20 cellular contexts compared by ENCODE assay signal in the genomic region with DNA sequence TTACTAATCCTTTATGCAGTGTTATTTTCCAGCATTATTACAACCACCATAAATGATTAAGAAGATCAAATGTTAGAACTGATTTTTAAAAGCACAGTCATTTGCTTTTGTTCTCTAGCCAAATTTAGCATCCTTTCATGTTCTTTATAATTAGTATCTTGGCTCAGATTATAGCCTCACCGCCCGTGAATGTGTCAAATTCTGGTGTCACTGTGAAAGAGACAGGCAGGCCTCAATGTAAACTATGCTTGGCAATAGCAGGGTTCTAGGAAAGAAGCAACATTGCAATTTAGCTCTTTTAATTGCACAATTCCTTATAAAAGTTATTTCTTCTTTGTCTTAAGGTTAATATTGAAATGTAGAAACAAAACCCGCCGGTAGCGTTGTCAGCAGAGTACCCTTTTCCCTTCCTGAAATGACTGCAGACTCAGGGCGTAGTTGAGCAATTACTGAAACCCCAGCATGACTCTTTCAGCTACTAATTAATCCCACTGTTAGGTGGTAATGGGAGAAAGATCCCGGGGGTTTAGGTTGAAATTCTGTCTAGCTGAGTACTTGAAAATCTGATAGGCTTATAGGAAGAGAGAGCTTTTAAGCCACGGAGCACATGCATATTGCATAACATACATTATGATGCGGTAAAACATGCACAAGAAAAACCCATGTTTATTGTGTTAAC.
A peak's percentile ranks its signal among the peaks of the same experiment; 100 is the strongest.
DNase-seq lines count a peak whose midpoint lies in the region; ATAC-seq and TF ChIP-seq lines count a peak whose summit lies in the region.
"Had no signal": no experiment of that assay in that cellular context is flagged by ENCODE, and none has a peak within 500 bp of the region (broad histone marks: within the 10 kb centered on the region; RNA-seq: fewer than 3 reads in every experiment).

No MANE protein-coding gene starts in this region.

- DNase-seq in NCI-H2081 (lab: John Stamatoyannopoulos, UW), result peak; percentile 21 to 77
- no peak for DNase-seq in NCI-H2081 treated with DMSO at 0.1 percent for 48 hours (lab: John Stamatoyannopoulos, UW)
- peak; percentile 97 for DNase-seq in NCI-H69 (lab: John Stamatoyannopoulos, UW)
- peak; percentile 81 for DNase-seq in retinal pigment epithelial cell (ENCODE audit: low read depth)
- DNase-seq in effector CD8-positive, alpha-beta T cell (lab: John Stamatoyannopoulos, UW), result no peak
- no peak for DNase-seq in HUDEP-2 (lab: John Stamatoyannopoulos, UW; ENCODE audit: unreplicated experiment in 76 of 76)
- DNase-seq: activated CD4-positive, alpha-beta T cell treated with anti-CD3 and anti-CD28 coated beads for 4 hours; activated naive CD8-positive, alpha-beta T cell treated with anti-CD3 and anti-CD28 coated beads, Interleukin-2, amount 50 U/mL, for 24 hours; foreskin fibroblast; GF-D8; kidney; mammary epithelial cell; NCI-H187 treated with DMSO at 0.1 percent for 48 hours; NCI-H510A treated with DMSO at 0.1 percent for 48 hours; pancreas; stimulated activated CD4-positive, alpha-beta T cell treated with anti-CD3 and anti-CD28 coated beads, Interleukin-4, amount 100 ng/mL, for 1 hour; upper lobe of right lung had no signal

- no peaks in the 10 kb centered on the region for H3K36me3 Mint-ChIP-seq in brain

- peak overlapping the region; percentile 33 to 91 (median 61) for H3K27ac Mint-ChIP-seq in brain
- H3K27ac Mint-ChIP-seq: activated naive CD8-positive, alpha-beta T cell treated with anti-CD3 and anti-CD28 coated beads, Interleukin-2, amount 50 U/mL, for 24 hours had no signal

- no peak overlapping the region for H3K4me3 ChIP-seq in retinal pigment epithelial cell (ENCODE audit: low read length)
- H3K4me3 ChIP-seq: BLaER1, pancreas, upper lobe of right lung had no signal

- no peak for TF ChIP-seq CTCF in brain (conservative IDR thresholded peaks at IDR 0.05)
- TF ChIP-seq CTCF in retinal pigment epithelial cell (conservative IDR thresholded peaks at IDR 0.05; ENCODE audit: low read depth, low read length), result no peak

- ATAC-seq in HG02588 (IDR thresholded peaks at IDR 0.05; ENCODE audit: unreplicated experiment), result no peak
- ATAC-seq: activated naive CD8-positive, alpha-beta T cell treated with anti-CD3 and anti-CD28 coated beads, Interleukin-2, amount 50 U/mL, for 24 hours; pancreas; upper lobe of right lung had no signal

- peak overlapping the region in 2 of 5 experiments; percentile 28 to 61 for H3K4me3 Mint-ChIP-seq in brain
- H3K4me3 Mint-ChIP-seq: activated naive CD8-positive, alpha-beta T cell treated with anti-CD3 and anti-CD28 coated beads, Interleukin-2, amount 50 U/mL, for 24 hours had no signal

- H3K9me3 Mint-ChIP-seq in brain, result peaks cover 0 to 3% (median 0%) of the 10 kb centered on the region in 5 experiments

- peaks cover 14% of the 10 kb centered on the region for H3K27me3 Mint-ChIP-seq in brain
- H3K27me3 Mint-ChIP-seq: activated naive CD8-positive, alpha-beta T cell treated with anti-CD3 and anti-CD28 coated beads, Interleukin-2, amount 50 U/mL, for 24 hours had no signal

- H3K4me1 Mint-ChIP-seq in brain, result peaks cover 25% of the 10 kb centered on the region
- H3K4me1 Mint-ChIP-seq: activated naive CD8-positive, alpha-beta T cell treated with anti-CD3 and anti-CD28 coated beads, Interleukin-2, amount 50 U/mL, for 24 hours had no signal

Comparison
In these comparisons a context has a peak if more than half of its experiments do, and no peak if none do; other contexts are left out.
1. DNase-seq: peak in NCI-H2081 (2 of 2), NCI-H69 (single experiment) and retinal pigment epithelial cell (single experiment); none in NCI-H2081 treated with DMSO at 0.1 percent for 48 hours (single experiment), effector CD8-positive, alpha-beta T cell (single experiment) and HUDEP-2 (0 of 76).